ENCODE assay signal across 19 cellular contexts in the genomic region with DNA sequence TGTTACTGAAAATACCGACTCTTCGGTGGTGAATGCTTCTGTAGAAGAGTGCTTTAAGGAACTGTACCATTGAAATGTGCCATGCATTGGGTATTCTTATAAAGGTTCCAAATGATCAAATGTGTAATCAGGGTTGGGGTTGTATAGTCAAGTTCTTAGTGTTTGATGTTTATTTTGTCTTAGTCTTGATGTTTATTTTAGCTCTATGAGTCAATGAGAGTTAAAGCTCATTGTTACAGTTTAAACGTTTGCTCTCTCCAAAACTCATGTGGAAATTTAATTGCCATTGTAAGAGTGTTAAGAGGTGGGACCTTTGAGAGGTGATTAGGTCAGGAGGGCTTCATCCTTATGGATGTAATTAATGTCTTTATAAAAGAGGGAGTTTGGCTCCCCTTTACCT.
"Had no signal": no experiment of that assay in that cellular context is flagged by ENCODE, and none has a peak within 500 bp of the region (broad histone marks: within the 10 kb centered on the region; RNA-seq: fewer than 3 reads in every experiment).

No MANE protein-coding gene starts in this region.

- H3K9me3 ChIP-seq: left lung, prostate gland, right lobe of liver, transverse colon had no signal

- ATAC-seq: left lung had no signal

- H3K4me3 ChIP-seq: left lung, prostate gland, right lobe of liver, transverse colon had no signal

- H3K27me3 Mint-ChIP-seq: brain; dendritic cell treated with granulocyte-macrophage colony-stimulating factor and Interleukin-4, amounts not matched to agents 40 ng/mL and 50 ng/mL, for 4 days; memory B cell had no signal

- H3K4me1 Mint-ChIP-seq: brain, nephron had no signal

- DNase-seq: activated CD4-positive, alpha-beta T cell treated with anti-CD3 and anti-CD28 coated beads for 48 hours; activated CD8-positive, alpha-beta memory T cell treated with anti-CD3 and anti-CD28 coated beads for 24 hours; activated naive CD4-positive, alpha-beta T cell treated with Interleukin-2 at 50 U/mL for 16 hours; cerebellar nuclear complex; foreskin melanocyte; left lung; occipital lobe; right lobe of liver; stimulated activated CD4-positive, alpha-beta T cell treated with anti-CD3 and anti-CD28 coated beads, Interleukin-2, amount 100 ng/mL, for 24 hours; stimulated activated naive CD4-positive, alpha-beta T cell; substantia nigra; T1000; transverse colon had no signal

- H3K27ac ChIP-seq: left lung, prostate gland, right lobe of liver, transverse colon had no signal

- H3K27ac Mint-ChIP-seq: brain; dendritic cell treated with granulocyte-macrophage colony-stimulating factor and Interleukin-4, amounts not matched to agents 40 ng/mL and 50 ng/mL, for 4 days; memory B cell; nephron had no signal

- H3K4me1 ChIP-seq: left lung, prostate gland, right lobe of liver, transverse colon had no signal

- H3K27me3 ChIP-seq: left lung, right lobe of liver, transverse colon had no signal

- H3K9me3 Mint-ChIP-seq: brain, memory B cell, nephron had no signal

- H3K4me3 Mint-ChIP-seq: brain; dendritic cell treated with granulocyte-macrophage colony-stimulating factor and Interleukin-4, amounts not matched to agents 40 ng/mL and 50 ng/mL, for 4 days; memory B cell; nephron had no signal

- FAIRE-seq: keratinocyte had no signal

- H3K36me3 ChIP-seq: left lung, prostate gland, right lobe of liver, transverse colon had no signal
